ENCODE assay signal across 1 cellular context in the genomic region with DNA sequence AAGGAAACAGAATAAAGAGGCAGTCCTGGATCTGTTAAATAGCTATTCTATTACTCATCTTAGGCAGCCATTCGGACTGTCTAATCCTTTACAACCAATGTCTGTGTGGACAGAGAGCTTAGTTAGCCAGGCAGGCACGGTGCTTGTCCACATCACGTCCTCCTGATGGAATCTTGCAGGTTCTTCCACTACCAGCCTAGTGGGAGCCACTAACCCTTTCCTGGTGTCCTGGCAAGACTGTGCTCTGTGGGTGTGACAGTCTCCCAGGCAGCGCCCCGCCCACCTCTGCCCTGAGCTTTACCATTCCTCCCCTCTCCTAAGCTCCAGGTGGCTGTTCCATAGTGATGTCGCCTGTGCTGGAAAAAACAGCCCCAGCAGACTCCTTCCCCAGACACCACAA.
TF ChIP-seq lines count a peak whose summit lies in the region.

No MANE protein-coding gene starts in this region.

TF ChIP-seq in GM23338, 12 proteins besides CTCF, POLR2A, EP300 and RAD21 (continued from another document):
- TF ChIP-seq, protein P1, sequence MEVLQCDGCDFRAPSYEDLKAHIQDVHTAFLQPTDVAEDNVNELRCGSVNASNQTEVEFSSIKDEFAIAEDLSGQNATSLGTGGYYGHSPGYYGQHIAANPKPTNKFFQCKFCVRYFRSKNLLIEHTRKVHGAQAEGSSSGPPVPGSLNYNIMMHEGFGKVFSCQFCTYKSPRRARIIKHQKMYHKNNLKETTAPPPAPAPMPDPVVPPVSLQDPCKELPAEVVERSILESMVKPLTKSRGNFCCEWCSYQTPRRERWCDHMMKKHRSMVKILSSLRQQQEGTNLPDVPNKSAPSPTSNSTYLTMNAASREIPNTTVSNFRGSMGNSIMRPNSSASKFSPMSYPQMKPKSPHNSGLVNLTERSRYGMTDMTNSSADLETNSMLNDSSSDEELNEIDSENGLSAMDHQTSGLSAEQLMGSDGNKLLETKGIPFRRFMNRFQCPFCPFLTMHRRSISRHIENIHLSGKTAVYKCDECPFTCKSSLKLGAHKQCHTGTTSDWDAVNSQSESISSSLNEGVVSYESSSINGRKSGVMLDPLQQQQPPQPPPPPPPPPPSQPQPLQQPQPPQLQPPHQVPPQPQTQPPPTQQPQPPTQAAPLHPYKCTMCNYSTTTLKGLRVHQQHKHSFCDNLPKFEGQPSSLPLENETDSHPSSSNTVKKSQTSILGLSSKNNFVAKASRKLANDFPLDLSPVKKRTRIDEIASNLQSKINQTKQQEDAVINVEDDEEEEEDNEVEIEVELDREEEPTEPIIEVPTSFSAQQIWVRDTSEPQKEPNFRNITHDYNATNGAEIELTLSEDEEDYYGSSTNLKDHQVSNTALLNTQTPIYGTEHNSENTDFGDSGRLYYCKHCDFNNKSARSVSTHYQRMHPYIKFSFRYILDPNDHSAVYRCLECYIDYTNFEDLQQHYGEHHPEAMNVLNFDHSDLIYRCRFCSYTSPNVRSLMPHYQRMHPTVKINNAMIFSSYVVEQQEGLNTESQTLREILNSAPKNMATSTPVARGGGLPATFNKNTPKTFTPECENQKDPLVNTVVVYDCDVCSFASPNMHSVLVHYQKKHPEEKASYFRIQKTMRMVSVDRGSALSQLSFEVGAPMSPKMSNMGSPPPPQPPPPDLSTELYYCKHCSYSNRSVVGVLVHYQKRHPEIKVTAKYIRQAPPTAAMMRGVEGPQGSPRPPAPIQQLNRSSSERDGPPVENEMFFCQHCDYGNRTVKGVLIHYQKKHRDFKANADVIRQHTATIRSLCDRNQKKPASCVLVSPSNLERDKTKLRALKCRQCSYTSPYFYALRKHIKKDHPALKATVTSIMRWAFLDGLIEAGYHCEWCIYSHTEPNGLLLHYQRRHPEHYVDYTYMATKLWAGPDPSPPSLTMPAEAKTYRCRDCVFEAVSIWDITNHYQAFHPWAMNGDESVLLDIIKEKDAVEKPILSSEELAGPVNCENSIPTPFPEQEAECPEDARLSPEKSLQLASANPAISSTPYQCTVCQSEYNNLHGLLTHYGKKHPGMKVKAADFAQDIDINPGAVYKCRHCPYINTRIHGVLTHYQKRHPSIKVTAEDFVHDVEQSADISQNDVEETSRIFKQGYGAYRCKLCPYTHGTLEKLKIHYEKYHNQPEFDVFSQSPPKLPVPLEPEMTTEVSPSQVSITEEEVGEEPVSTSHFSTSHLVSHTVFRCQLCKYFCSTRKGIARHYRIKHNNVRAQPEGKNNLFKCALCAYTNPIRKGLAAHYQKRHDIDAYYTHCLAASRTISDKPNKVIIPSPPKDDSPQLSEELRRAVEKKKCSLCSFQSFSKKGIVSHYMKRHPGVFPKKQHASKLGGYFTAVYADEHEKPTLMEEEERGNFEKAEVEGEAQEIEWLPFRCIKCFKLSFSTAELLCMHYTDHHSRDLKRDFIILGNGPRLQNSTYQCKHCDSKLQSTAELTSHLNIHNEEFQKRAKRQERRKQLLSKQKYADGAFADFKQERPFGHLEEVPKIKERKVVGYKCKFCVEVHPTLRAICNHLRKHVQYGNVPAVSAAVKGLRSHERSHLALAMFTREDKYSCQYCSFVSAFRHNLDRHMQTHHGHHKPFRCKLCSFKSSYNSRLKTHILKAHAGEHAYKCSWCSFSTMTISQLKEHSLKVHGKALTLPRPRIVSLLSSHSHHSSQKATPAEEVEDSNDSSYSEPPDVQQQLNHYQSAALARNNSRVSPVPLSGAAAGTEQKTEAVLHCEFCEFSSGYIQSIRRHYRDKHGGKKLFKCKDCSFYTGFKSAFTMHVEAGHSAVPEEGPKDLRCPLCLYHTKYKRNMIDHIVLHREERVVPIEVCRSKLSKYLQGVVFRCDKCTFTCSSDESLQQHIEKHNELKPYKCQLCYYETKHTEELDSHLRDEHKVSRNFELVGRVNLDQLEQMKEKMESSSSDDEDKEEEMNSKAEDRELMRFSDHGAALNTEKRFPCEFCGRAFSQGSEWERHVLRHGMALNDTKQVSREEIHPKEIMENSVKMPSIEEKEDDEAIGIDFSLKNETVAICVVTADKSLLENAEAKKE (CRISPR knock-in tag; IDR thresholded peaks at IDR 0.05) = no peak
